In the genomic region with DNA sequence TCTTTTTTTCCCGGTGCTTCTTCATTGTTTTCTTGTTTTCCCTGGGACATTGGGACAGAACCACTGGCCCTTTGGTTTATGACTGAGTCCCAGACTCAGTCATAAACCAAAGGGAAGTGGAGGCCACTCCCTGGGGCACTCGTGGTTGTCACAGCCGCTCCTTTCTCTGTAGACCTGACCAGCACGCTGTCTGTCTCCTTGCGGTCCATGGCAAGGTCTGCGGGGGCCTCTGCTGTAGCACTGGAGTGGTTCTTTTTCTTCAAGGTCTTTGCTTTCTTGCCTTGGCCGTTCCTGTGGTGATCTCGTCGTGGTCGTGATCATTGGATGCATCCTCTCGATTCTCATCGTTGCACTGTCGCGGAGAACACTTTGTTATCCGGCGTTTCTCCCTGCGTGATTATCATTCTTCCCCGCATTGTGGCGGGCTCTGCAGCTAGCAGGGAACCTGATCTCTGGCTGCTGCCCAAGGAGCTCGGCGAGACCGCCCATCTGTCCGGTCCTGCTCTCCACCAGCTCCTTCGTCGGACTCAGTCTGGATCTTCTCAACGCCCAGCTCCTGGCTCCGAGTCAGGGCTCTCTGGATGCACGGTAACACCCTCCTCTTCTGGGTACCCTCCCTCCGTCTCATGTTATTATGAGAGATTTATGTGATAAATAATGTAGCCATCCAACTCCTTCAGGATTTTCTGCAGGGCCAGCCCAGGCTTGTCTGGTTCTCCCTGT, we compare ENCODE assay signal across 1 cellular context.
TF ChIP-seq lines count a peak whose summit lies in the region.

No MANE protein-coding gene starts in this region.

TF ChIP-seq in GM23338, 12 proteins besides CTCF, POLR2A, EP300 and RAD21:
- TF ChIP-seq ZNF331 (CRISPR knock-in tag; IDR thresholded peaks at IDR 0.05; ENCODE audit: low read depth) (no peak), STAT1 (IDR thresholded peaks at IDR 0.05; ENCODE audit: unreplicated experiment) (no peak), NANOG (IDR thresholded peaks at IDR 0.05; ENCODE audit: borderline replicate concordance) (no peak)
- TF ChIP-seq, protein P1, sequence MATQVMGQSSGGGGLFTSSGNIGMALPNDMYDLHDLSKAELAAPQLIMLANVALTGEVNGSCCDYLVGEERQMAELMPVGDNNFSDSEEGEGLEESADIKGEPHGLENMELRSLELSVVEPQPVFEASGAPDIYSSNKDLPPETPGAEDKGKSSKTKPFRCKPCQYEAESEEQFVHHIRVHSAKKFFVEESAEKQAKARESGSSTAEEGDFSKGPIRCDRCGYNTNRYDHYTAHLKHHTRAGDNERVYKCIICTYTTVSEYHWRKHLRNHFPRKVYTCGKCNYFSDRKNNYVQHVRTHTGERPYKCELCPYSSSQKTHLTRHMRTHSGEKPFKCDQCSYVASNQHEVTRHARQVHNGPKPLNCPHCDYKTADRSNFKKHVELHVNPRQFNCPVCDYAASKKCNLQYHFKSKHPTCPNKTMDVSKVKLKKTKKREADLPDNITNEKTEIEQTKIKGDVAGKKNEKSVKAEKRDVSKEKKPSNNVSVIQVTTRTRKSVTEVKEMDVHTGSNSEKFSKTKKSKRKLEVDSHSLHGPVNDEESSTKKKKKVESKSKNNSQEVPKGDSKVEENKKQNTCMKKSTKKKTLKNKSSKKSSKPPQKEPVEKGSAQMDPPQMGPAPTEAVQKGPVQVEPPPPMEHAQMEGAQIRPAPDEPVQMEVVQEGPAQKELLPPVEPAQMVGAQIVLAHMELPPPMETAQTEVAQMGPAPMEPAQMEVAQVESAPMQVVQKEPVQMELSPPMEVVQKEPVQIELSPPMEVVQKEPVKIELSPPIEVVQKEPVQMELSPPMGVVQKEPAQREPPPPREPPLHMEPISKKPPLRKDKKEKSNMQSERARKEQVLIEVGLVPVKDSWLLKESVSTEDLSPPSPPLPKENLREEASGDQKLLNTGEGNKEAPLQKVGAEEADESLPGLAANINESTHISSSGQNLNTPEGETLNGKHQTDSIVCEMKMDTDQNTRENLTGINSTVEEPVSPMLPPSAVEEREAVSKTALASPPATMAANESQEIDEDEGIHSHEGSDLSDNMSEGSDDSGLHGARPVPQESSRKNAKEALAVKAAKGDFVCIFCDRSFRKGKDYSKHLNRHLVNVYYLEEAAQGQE (IDR thresholded peaks at IDR 0.05; ENCODE audit: unreplicated experiment), result no peak
